In genomic region chr10:110225756-110226554, GRCh38 we compare ENCODE assay signal across 8 cellular contexts. TPM values are rescaled to one million over a fixed set of nuclear protein-coding genes. Genes with fewer than 3 reads are reported as not detected.
DNase-seq lines count a peak whose midpoint lies in the region; ATAC-seq and TF ChIP-seq lines count a peak whose summit lies in the region.

No MANE protein-coding gene starts in this region.

- H2AFZ ChIP-seq in OCI-LY1 (ENCODE audit: low read length), result no peak overlapping the region

- peak; percentile 54 for TF ChIP-seq CTCF in OCI-LY1 (IDR thresholded peaks at IDR 0.05; ENCODE audit: low read length)

- H3K36me3 ChIP-seq in OCI-LY1 (ENCODE audit: insufficient read depth, low read length) (peaks cover 27% of the 10 kb centered on the region), esophagus (ENCODE audit: control insufficient read depth in 2 of 2, insufficient read depth in 2 of 2, low read length in 1 of 2) (no peaks in the 10 kb centered on the region), mucosa of rectum (ENCODE audit: control insufficient read depth in 2 of 2, insufficient read depth in 2 of 2, low read length in 2 of 2) (peaks cover 8 to 11% of the 10 kb centered on the region in 2 donors)

- H3F3A ChIP-seq in OCI-LY1 (ENCODE audit: insufficient read depth, low read length), result 0 out of 2 replicates have a peak, but pooled peaks cover 3% of the 10 kb centered on the region

- peaks cover 42% of the 10 kb centered on the region for H3K4me1 ChIP-seq in OCI-LY1 (ENCODE audit: insufficient read depth, low read length, severe bottlenecking)
- H3K4me1 ChIP-seq in esophagus (ENCODE audit: control insufficient read depth in 2 of 2, insufficient read depth in 2 of 2, low read length in 1 of 2), result no peaks in the 10 kb centered on the region
- peaks cover 15 to 17% of the 10 kb centered on the region in 2 donors for H3K4me1 ChIP-seq in mucosa of rectum (ENCODE audit: control insufficient read depth in 2 of 2, insufficient read depth in 2 of 2, low read length in 2 of 2)

- DNase-seq in DMS 273 treated with DMSO at 0.1 percent for 48 hours (lab: John Stamatoyannopoulos, UW) (peak; percentile 70), HuH-7 (ENCODE audit: low spot score) (peak; percentile 78)
- DNase-seq in activated T-cell treated with anti-CD3 and anti-CD28 coated beads, Interleukin-2, amount 50 U/mL, for 1 hour, result peak; percentile 90
- peak; percentile 78 for DNase-seq in stimulated activated CD8-positive, alpha-beta memory T cell treated with anti-CD3 and anti-CD28 coated beads, Interleukin-4, amount 100 ng/mL, for 24 hours (ENCODE audit: low read depth)

- peak overlapping the region; percentile 88 for H3K27ac ChIP-seq in OCI-LY1 (ENCODE audit: low read depth, low read length, poor library complexity, severe bottlenecking)
- H3K27ac ChIP-seq in esophagus (ENCODE audit: low read depth in 2 of 2, low read length in 1 of 2), result peak overlapping the region; percentile 91 to 95
- peak overlapping the region; percentile 94 to 96 for H3K27ac ChIP-seq in mucosa of rectum (ENCODE audit: low read depth in 2 of 2, low read length in 2 of 2)

- no peaks in the 10 kb centered on the region for H3K27me3 ChIP-seq in OCI-LY1 (ENCODE audit: insufficient read depth, low read length)
- H3K27me3 ChIP-seq in esophagus (ENCODE audit: control insufficient read depth in 1 of 2, insufficient read depth in 2 of 2, low read length in 2 of 2), result no peaks in the 10 kb centered on the region
- no peaks in the 10 kb centered on the region for H3K27me3 ChIP-seq in mucosa of rectum (ENCODE audit: control insufficient read depth in 2 of 2, insufficient read depth in 2 of 2, low read length in 2 of 2)

- ATAC-seq in GM21528 (IDR thresholded peaks at IDR 0.05; ENCODE audit: low FRiP score, unreplicated experiment), result peak; percentile 89

- peak overlapping the region; percentile 76 for H3K9ac ChIP-seq in OCI-LY1 (ENCODE audit: low read length)
- peak overlapping the region; percentile 61 to 67 for H3K9ac ChIP-seq in mucosa of rectum (ENCODE audit: low read depth in 1 of 2, low read length in 2 of 2)

- no peaks in the 10 kb centered on the region for H3K79me2 ChIP-seq in OCI-LY1 (ENCODE audit: insufficient read depth, low read length)

- 0 to 1% methylated on average over 63 to 104 of the region's 104 CpGs for WGBS in esophagus, 2 donors

- H3K4me2 ChIP-seq in OCI-LY1 (ENCODE audit: low read length), result peak overlapping the region; percentile 75

- H3K9me2 ChIP-seq in OCI-LY1 (ENCODE audit: low read depth, low read length), result no peaks in the 10 kb centered on the region

- H3K9me3 ChIP-seq in OCI-LY1 (ENCODE audit: low read length), result no peaks in the 10 kb centered on the region
- no peaks in the 10 kb centered on the region for H3K9me3 ChIP-seq in esophagus (ENCODE audit: control insufficient read depth in 2 of 2, insufficient read depth in 1 of 2, low read depth in 1 of 2, low read length in 1 of 2)
- no peaks in the 10 kb centered on the region for H3K9me3 ChIP-seq in mucosa of rectum (ENCODE audit: control insufficient read depth in 2 of 2, low read length in 2 of 2)

- no peaks in the 10 kb centered on the region for H4K20me1 ChIP-seq in OCI-LY1 (ENCODE audit: insufficient read depth, low read length)

- H3K4me3 ChIP-seq in OCI-LY1 (ENCODE audit: low read depth, low read length, poor library complexity, severe bottlenecking) (peak overlapping the region; percentile 84), esophagus (ENCODE audit: low read depth in 1 of 2, low read length in 2 of 2) (peak overlapping the region; percentile 73 to 88), mucosa of rectum (ENCODE audit: low read length in 2 of 2) (peak overlapping the region; percentile 72 to 75)

RNA-seq across cellular contexts. Expression of gene MXI1, which starts 18.6 kb away (rescaled TPM):
- 10 to 100 TPM; 18.4 to 25.9 TPM for polyA plus RNA-seq in esophagus

Comparison
In these comparisons a context has a peak if more than half of its experiments do, and no peak if none do; other contexts are left out.
1. Peak in every context shown above with its lines: DNase-seq, ATAC-seq, H3K4me3 ChIP-seq and H3K27ac ChIP-seq.